22 cellular contexts compared by ENCODE assay signal in genomic region chr10:22679608-22680007, GRCh38. TPM values are rescaled to one million over a fixed set of nuclear protein-coding genes. Genes with fewer than 3 reads are reported as not detected.
DNase-seq lines count a peak whose midpoint lies in the region; ATAC-seq and TF ChIP-seq lines count a peak whose summit lies in the region.
"Had no signal": no experiment of that assay in that cellular context is flagged by ENCODE, and none has a peak within 500 bp of the region (broad histone marks: within the 10 kb centered on the region; RNA-seq: fewer than 3 reads in every experiment).

No MANE protein-coding gene starts in this region.

- ATAC-seq in activated naive CD8-positive, alpha-beta T cell treated with anti-CD3 and anti-CD28 coated beads, Interleukin-2, amount 10 ng/mL, durations not matched to agents 7 days and 5 days (ENCODE audit: low read depth), result no peak
- ATAC-seq in natural killer cell treated with Interleukin-12 subunit alpha and Interleukin-12 subunit beta and Interleukin-15 and Interleukin-18, amount 100 ng/mL, for 72 hours, result no peak
- ATAC-seq in HG03039 (IDR thresholded peaks at IDR 0.05; ENCODE audit: unreplicated experiment), result no peak
- ATAC-seq: lower lobe of right lung; sciatic nerve; stimulated activated naive CD8-positive, alpha-beta T cell treated with anti-CD3 and anti-CD28 coated beads, Interleukin-15, Interleukin-2, amounts not matched to agents 100 U/mL and 50 U/mL, for 24 hours had no signal

- H3K27ac Mint-ChIP-seq in activated T-cell treated with anti-CD3 and anti-CD28 coated beads, Interleukin-2, amount 50 U/mL, for 24 hours, result peak overlapping the region; percentile 85
- H3K27ac Mint-ChIP-seq in activated naive CD8-positive, alpha-beta T cell treated with anti-CD3 and anti-CD28 coated beads, Interleukin-2, amount 10 ng/mL, durations not matched to agents 7 days and 5 days, result peak overlapping the region; percentile 76
- peak overlapping the region; percentile 97 to 99 for H3K27ac Mint-ChIP-seq in natural killer cell treated with Interleukin-12 subunit alpha and Interleukin-12 subunit beta and Interleukin-15 and Interleukin-18, amount 100 ng/mL, for 72 hours

- H3F3A ChIP-seq in Loucy (ENCODE audit: low read depth), result peaks cover 13% of the 10 kb centered on the region

- no peaks in the 10 kb centered on the region for H3K9me2 ChIP-seq in Loucy (replicated peaks; ENCODE audit: low read depth, low read length)

- H2AFZ ChIP-seq in Loucy (ENCODE audit: low read length), result no peak overlapping the region

- H3K36me3 ChIP-seq in Loucy (ENCODE audit: insufficient read depth, low read length), result no peaks in the 10 kb centered on the region
- H3K36me3 ChIP-seq: lower lobe of right lung, ovary, upper lobe of left lung had no signal

- peaks cover 79% of the 10 kb centered on the region for H3K4me1 ChIP-seq in Loucy (ENCODE audit: insufficient read depth, low read length, poor library complexity, severe bottlenecking)

- H3K79me2 ChIP-seq in Loucy (ENCODE audit: insufficient read depth, low read length), result peaks cover 92% of the 10 kb centered on the region

- H3K36me3 Mint-ChIP-seq in activated T-cell treated with anti-CD3 and anti-CD28 coated beads, Interleukin-2, amount 50 U/mL, for 24 hours (ENCODE audit: low read depth), result peaks cover 17% of the 10 kb centered on the region
- H3K36me3 Mint-ChIP-seq in activated naive CD8-positive, alpha-beta T cell treated with anti-CD3 and anti-CD28 coated beads, Interleukin-2, amount 10 ng/mL, durations not matched to agents 7 days and 5 days, result peaks cover 14% of the 10 kb centered on the region
- no peaks in the 10 kb centered on the region for H3K36me3 Mint-ChIP-seq in natural killer cell treated with Interleukin-12 subunit alpha and Interleukin-12 subunit beta and Interleukin-15 and Interleukin-18, amount 100 ng/mL, for 72 hours
- H3K36me3 Mint-ChIP-seq: WTC11 had no signal

- POLR2A ChIA-PET in activated naive CD8-positive, alpha-beta T cell treated with anti-CD3 and anti-CD28 coated beads, Interleukin-2, amount 10 ng/mL, durations not matched to agents 7 days and 5 days (lab: Charles Lee), result interaction anchor here (0.6 to 1.4 kb wide), 2 partner anchors 34 to 71 kb away, joined by 3 to 4 read pairs; partner anchors contain the start of gene PIP4K2A

- no peak overlapping the region for H3K4me3 Mint-ChIP-seq in activated T-cell treated with anti-CD3 and anti-CD28 coated beads, Interleukin-2, amount 50 U/mL, for 24 hours
- H3K4me3 Mint-ChIP-seq in activated naive CD8-positive, alpha-beta T cell treated with anti-CD3 and anti-CD28 coated beads, Interleukin-2, amount 10 ng/mL, durations not matched to agents 7 days and 5 days, result peak overlapping the region; percentile 62
- H3K4me3 Mint-ChIP-seq in natural killer cell treated with Interleukin-12 subunit alpha and Interleukin-12 subunit beta and Interleukin-15 and Interleukin-18, amount 100 ng/mL, for 72 hours, result peak overlapping the region; percentile 75
- H3K4me3 Mint-ChIP-seq: WTC11 had no signal

- peak overlapping the region; percentile 63 for H3K4me2 ChIP-seq in Loucy (ENCODE audit: low read depth, low read length, poor library complexity, severe bottlenecking)

- no peak for TF ChIP-seq CTCF in Loucy (conservative IDR thresholded peaks at IDR 0.05; ENCODE audit: low read length)

- no peak for DNase-seq in activated T-cell treated with anti-CD3 and anti-CD28 coated beads, Interleukin-2, amount 50 U/mL, for 24 hours
- DNase-seq in activated T-cell treated with anti-CD3 and anti-CD28 coated beads for 4 hours (no peak), NCI-H2227 treated with DMSO at 0.1 percent for 48 hours (lab: John Stamatoyannopoulos, UW) (no peak), NCI-H1092 (lab: John Stamatoyannopoulos, UW) (no peak)
- no peak for DNase-seq in activated naive CD8-positive, alpha-beta T cell treated with anti-CD3 and anti-CD28 coated beads, Interleukin-2, amount 10 ng/mL, durations not matched to agents 7 days and 5 days
- no peak for DNase-seq in natural killer cell treated with Interleukin-12 subunit alpha and Interleukin-12 subunit beta and Interleukin-15 and Interleukin-18, amount 100 ng/mL, for 72 hours (ENCODE audit: low spot score)
- DNase-seq: ACHN; activated CD8-positive, alpha-beta memory T cell treated with anti-CD3 and anti-CD28 coated beads, Interleukin-2, amount 50 U/mL, for 48 hours; caudate nucleus; DMS79; effector CD4-positive, alpha-beta T cell; lower lobe of right lung; NCI-H2029 treated with DMSO at 0.1 percent for 48 hours; NCI-H510A; ovary; Right ventricle myocardium superior; stimulated activated naive CD8-positive, alpha-beta T cell treated with anti-CD3 and anti-CD28 coated beads, Interleukin-15, Interleukin-2, amounts not matched to agents 100 U/mL and 50 U/mL, for 24 hours; upper lobe of left lung had no signal

- H3K4me1 Mint-ChIP-seq in activated T-cell treated with anti-CD3 and anti-CD28 coated beads, Interleukin-2, amount 50 U/mL, for 24 hours (ENCODE audit: low read depth), result peaks cover 92% of the 10 kb centered on the region
- H3K4me1 Mint-ChIP-seq in activated naive CD8-positive, alpha-beta T cell treated with anti-CD3 and anti-CD28 coated beads, Interleukin-2, amount 10 ng/mL, durations not matched to agents 7 days and 5 days, result peaks cover 82% of the 10 kb centered on the region
- peaks cover 79 to 84% of the 10 kb centered on the region in 2 donors for H3K4me1 Mint-ChIP-seq in natural killer cell treated with Interleukin-12 subunit alpha and Interleukin-12 subunit beta and Interleukin-15 and Interleukin-18, amount 100 ng/mL, for 72 hours (ENCODE audit: low read depth in 2 of 2)

- H3K9me3 Mint-ChIP-seq in activated T-cell treated with anti-CD3 and anti-CD28 coated beads, Interleukin-2, amount 50 U/mL, for 24 hours, result no peaks in the 10 kb centered on the region
- no peaks in the 10 kb centered on the region for H3K9me3 Mint-ChIP-seq in activated naive CD8-positive, alpha-beta T cell treated with anti-CD3 and anti-CD28 coated beads, Interleukin-2, amount 10 ng/mL, durations not matched to agents 7 days and 5 days
- H3K9me3 Mint-ChIP-seq in natural killer cell treated with Interleukin-12 subunit alpha and Interleukin-12 subunit beta and Interleukin-15 and Interleukin-18, amount 100 ng/mL, for 72 hours, result no peaks in the 10 kb centered on the region
- H3K9me3 Mint-ChIP-seq: WTC11 had no signal

- H3K9ac ChIP-seq in Loucy (ENCODE audit: low read depth, low read length, poor library complexity, severe bottlenecking), result peak overlapping the region; percentile 5

- peak overlapping the region; percentile 50 for H3K4me3 ChIP-seq in Loucy (ENCODE audit: low read length, poor library complexity, severe bottlenecking)
- H3K4me3 ChIP-seq: lower lobe of right lung, ovary, upper lobe of left lung had no signal

- H3K27me3 Mint-ChIP-seq in activated T-cell treated with anti-CD3 and anti-CD28 coated beads, Interleukin-2, amount 50 U/mL, for 24 hours, result no peaks in the 10 kb centered on the region
- H3K27me3 Mint-ChIP-seq in activated naive CD8-positive, alpha-beta T cell treated with anti-CD3 and anti-CD28 coated beads, Interleukin-2, amount 10 ng/mL, durations not matched to agents 7 days and 5 days, result no peaks in the 10 kb centered on the region
- H3K27me3 Mint-ChIP-seq in natural killer cell treated with Interleukin-12 subunit alpha and Interleukin-12 subunit beta and Interleukin-15 and Interleukin-18, amount 100 ng/mL, for 72 hours, result no peaks in the 10 kb centered on the region

- H3K9me3 ChIP-seq in Loucy (ENCODE audit: insufficient read depth, low read depth, low read length), result no peaks in the 10 kb centered on the region
- H3K9me3 ChIP-seq: lower lobe of right lung, ovary, upper lobe of left lung had no signal

- H4K20me1 ChIP-seq in Loucy (ENCODE audit: insufficient read depth, low read length, poor library complexity, severe bottlenecking), result peaks cover 32% of the 10 kb centered on the region

- H3K27me3 ChIP-seq in Loucy (ENCODE audit: insufficient read depth, low read length, poor library complexity, severe bottlenecking), result no peaks in the 10 kb centered on the region
- H3K27me3 ChIP-seq: ovary, upper lobe of left lung had no signal

RNA-seq across cellular contexts. Expression of gene PIP4K2A, which starts 34.8 kb away (rescaled TPM):
- total RNA-seq in activated naive CD8-positive, alpha-beta T cell treated with anti-CD3 and anti-CD28 coated beads, Interleukin-2, amount 10 ng/mL, durations not matched to agents 7 days and 5 days, result 100 to 1,000 TPM; 179 to 199 TPM
- 100 to 1,000 TPM; 149 to 152 TPM for total RNA-seq in natural killer cell treated with Interleukin-12 subunit alpha and Interleukin-12 subunit beta and Interleukin-15 and Interleukin-18, amount 100 ng/mL, for 72 hours
